ENCODE assay signal across 10 cellular contexts in genomic region chr7:114825423-114825951, GRCh38.
DNase-seq lines count a peak whose midpoint lies in the region; ATAC-seq and TF ChIP-seq lines count a peak whose summit lies in the region.
"Had no signal": no experiment of that assay in that cellular context is flagged by ENCODE, and none has a peak within 500 bp of the region (broad histone marks: within the 10 kb centered on the region; RNA-seq: fewer than 3 reads in every experiment).

No MANE protein-coding gene starts in this region.

- peaks cover 6% of the 10 kb centered on the region for H3K4me1 Mint-ChIP-seq in T-helper 17 cell
- peaks cover 26% of the 10 kb centered on the region for H3K4me1 Mint-ChIP-seq in activated naive CD4-positive, alpha-beta T cell treated with anti-CD3 and anti-CD28 coated beads, Interleukin-2, amount 50 U/mL, for 24 hours

- H2AFZ ChIP-seq in HCT116 (ENCODE audit: low read depth, low read length, poor library complexity, severe bottlenecking) (no peak overlapping the region), PC-3 (ENCODE audit: low read length) (no peak overlapping the region)

- H3K4me3 Mint-ChIP-seq in T-helper 17 cell: peak overlapping the region; percentile 22
- peak overlapping the region; percentile 59 for H3K4me3 Mint-ChIP-seq in activated naive CD4-positive, alpha-beta T cell treated with anti-CD3 and anti-CD28 coated beads, Interleukin-2, amount 50 U/mL, for 24 hours

- peaks cover 0 to under 1% of the 10 kb centered on the region in 2 experiments; a peak in 2 of 4 replicates for H3K4me1 ChIP-seq in HCT116 (ENCODE audit: control insufficient read depth in 1 of 2, insufficient read depth in 2 of 2, low read length in 2 of 2)
- peaks cover 0 to 8% (median 2%) of the 10 kb centered on the region in 4 donors for H3K4me1 ChIP-seq in stomach
- H3K4me1 ChIP-seq in PC-3 (ENCODE audit: insufficient read depth, low read length): peaks cover 21% of the 10 kb centered on the region

- H3K9ac ChIP-seq in HCT116 (ENCODE audit: low read length) (no peak overlapping the region), PC-3 (ENCODE audit: low read length) (no peak overlapping the region)

- H3K9me3 Mint-ChIP-seq in activated naive CD4-positive, alpha-beta T cell treated with anti-CD3 and anti-CD28 coated beads, Interleukin-2, amount 50 U/mL, for 24 hours: peaks cover 15% of the 10 kb centered on the region

- H3K9me2 ChIP-seq in HCT116 (ENCODE audit: insufficient read depth) (no peaks in the 10 kb centered on the region), PC-3 (replicated peaks; ENCODE audit: low read length) (no peaks in the 10 kb centered on the region)

- H3K27me3 ChIP-seq in HCT116 (ENCODE audit: insufficient read depth, low read length): no peaks in the 10 kb centered on the region
- no peaks in the 10 kb centered on the region for H3K27me3 ChIP-seq in stomach
- H3K27me3 ChIP-seq in PC-3 (ENCODE audit: low read length): no peaks in the 10 kb centered on the region
- H3K27me3 ChIP-seq: SJCRH30 had no signal

- BruUV-seq in HCT116 (replicated peaks; lab: Mats Ljungman, UMichigan) (no TSS peak), PC-3 (replicated peaks; lab: Mats Ljungman, UMichigan) (no TSS peak)

- ATAC-seq in HCT116: peak; percentile 47; the same call in 1 of the 2 replicates
- ATAC-seq in T-helper 17 cell: no peak
- no peak for ATAC-seq in HG02623 (IDR thresholded peaks at IDR 0.05; ENCODE audit: unreplicated experiment)
- no peak for ATAC-seq in PC-3

- H3K79me2 ChIP-seq in HCT116 (ENCODE audit: insufficient read depth, low read length): no peaks in the 10 kb centered on the region
- no peaks in the 10 kb centered on the region for H3K79me2 ChIP-seq in PC-3 (ENCODE audit: low read length)

- no peak overlapping the region for H3K27ac Mint-ChIP-seq in T-helper 17 cell
- H3K27ac Mint-ChIP-seq in activated naive CD4-positive, alpha-beta T cell treated with anti-CD3 and anti-CD28 coated beads, Interleukin-2, amount 50 U/mL, for 24 hours: peak overlapping the region; percentile 95

- TF ChIP-seq RAD21 in HCT116 (IDR thresholded peaks at IDR 0.05; ENCODE audit: low read depth): peak; percentile 12; the same call in 1 of the 2 replicates

- no peaks in the 10 kb centered on the region for H3K27me3 Mint-ChIP-seq in T-helper 17 cell
- peaks cover 7% of the 10 kb centered on the region for H3K27me3 Mint-ChIP-seq in activated naive CD4-positive, alpha-beta T cell treated with anti-CD3 and anti-CD28 coated beads, Interleukin-2, amount 50 U/mL, for 24 hours

- peak in 1 of 3 experiments; percentile 15; a peak in 2 of 6 replicates for TF ChIP-seq CTCF in HCT116 (IDR thresholded peaks at IDR 0.05 in 2 of 3, conservative IDR thresholded peaks at IDR 0.05 in 1 of 3; ENCODE audit: borderline replicate concordance in 1 of 3, insufficient read depth in 1 of 3, low read depth in 2 of 3, low read length in 2 of 3)
- no peak for TF ChIP-seq CTCF in stomach (IDR thresholded peaks at IDR 0.05)
- TF ChIP-seq CTCF in PC-3 (conservative IDR thresholded peaks at IDR 0.05; ENCODE audit: low read depth, low read length): no peak; the same call in 1 of the 2 replicates

- DNase-seq in HCT116 (ENCODE audit: low read depth, low spot score) (no peak), T-helper 17 cell (no peak), stomach (no peak), PC-3 (no peak)
- peak; percentile 51 for DNase-seq in stimulated activated CD4-positive, alpha-beta T cell treated with anti-CD3 and anti-CD28 coated beads, Interleukin-4, amount 100 ng/mL, for 1 hour
- DNase-seq: activated gamma-delta T cell treated with Interleukin-2 at 50 U/mL for 16 hours, IMR-90, SJCRH30 had no signal

- 45 to 64% (median 52%) methylated on average over 3 of the region's 3 CpGs for WGBS in stomach, 5 donors

- H3K4me2 ChIP-seq in HCT116 (ENCODE audit: low read length) (no peak overlapping the region), PC-3 (ENCODE audit: low read length) (no peak overlapping the region)

- TF ChIP-seq POLR2A in HCT116 (IDR thresholded peaks at IDR 0.05; ENCODE audit: borderline replicate concordance, extremely low read depth, insufficient read depth, insufficient read length) (no peak), stomach (IDR thresholded peaks at IDR 0.05) (no peak)

- H3K36me3 ChIP-seq in HCT116 (ENCODE audit: control insufficient read depth in 1 of 2, insufficient read depth in 2 of 2, low read length in 2 of 2) (no peaks in the 10 kb centered on the region), stomach (no peaks in the 10 kb centered on the region), PC-3 (ENCODE audit: low read depth, low read length) (no peaks in the 10 kb centered on the region)
- H3K36me3 ChIP-seq: SJCRH30 had no signal

- no peak overlapping the region for H3K27ac ChIP-seq in HCT116 (ENCODE audit: low read depth, low read length)
- no peak overlapping the region for H3K27ac ChIP-seq in stomach
- H3K27ac ChIP-seq in PC-3 (ENCODE audit: low read length): no peak overlapping the region
- H3K27ac ChIP-seq: SJCRH30 had no signal

- CTCF ChIA-PET in HCT116 (lab: Charles Lee): no interaction called here
- CTCF ChIA-PET in PC-3 (lab: Charles Lee): no interaction called here

- H4K20me1 ChIP-seq in HCT116 (ENCODE audit: insufficient read depth): no peaks in the 10 kb centered on the region
- no peaks in the 10 kb centered on the region for H4K20me1 ChIP-seq in PC-3 (ENCODE audit: low read length)

- RAD21 ChIA-PET in HCT116 (lab: Charles Lee; ENCODE audit: low non-redundant PET in 1 of 2, low total read pairs in 2 of 2, uncharacterized antibody in 2 of 2, unreplicated experiment in 2 of 2): no interaction called here

- H3K4me3 ChIP-seq in HCT116 (replicated peaks in 1 of 2; ENCODE audit: low read depth in 1 of 2, low read length in 2 of 2) (no peak overlapping the region), stomach (no peak overlapping the region), PC-3 (ENCODE audit: low read length) (no peak overlapping the region)
- H3K4me3 ChIP-seq: SJCRH30 had no signal

- POLR2A ChIA-PET in HCT116 (lab: Charles Lee) (no interaction called here), PC-3 (lab: Charles Lee; ENCODE audit: unreplicated experiment) (no interaction called here)

- no peak for TF ChIP-seq EP300 in stomach (IDR thresholded peaks at IDR 0.05)

- H3K9me3 ChIP-seq in HCT116 (ENCODE audit: control insufficient read depth in 1 of 2, insufficient read depth in 1 of 2, low read depth in 1 of 2, low read length in 2 of 2): peaks cover 0 to 13% of the 10 kb centered on the region in 2 experiments; a peak in 1 of 4 replicates
- no peaks in the 10 kb centered on the region for H3K9me3 ChIP-seq in T-helper 17 cell (ENCODE audit: control insufficient read depth, low read length, poor library complexity, severe bottlenecking)
- H3K9me3 ChIP-seq in stomach: peaks cover 0 to 15% (median 0%) of the 10 kb centered on the region in 4 donors
- H3K9me3 ChIP-seq in PC-3 (ENCODE audit: low read length): no peaks in the 10 kb centered on the region
- H3K9me3 ChIP-seq: SJCRH30 had no signal

- H3F3A ChIP-seq in PC-3 (ENCODE audit: low read length, unreplicated experiment): no peaks in the 10 kb centered on the region

- intact Hi-C loops in HCT116 (cut with micrococcal nuclease): no loop called here
- intact Hi-C loops in stomach (cut with DNase I; ENCODE audit: low total_unique reads): no loop called here
- intact Hi-C loops in PC-3 (cut with micrococcal nuclease): no loop called here

- peaks cover 2% of the 10 kb centered on the region for H3K36me3 Mint-ChIP-seq in T-helper 17 cell (ENCODE audit: low read depth)
- H3K36me3 Mint-ChIP-seq in activated naive CD4-positive, alpha-beta T cell treated with anti-CD3 and anti-CD28 coated beads, Interleukin-2, amount 50 U/mL, for 24 hours: peaks cover 5% of the 10 kb centered on the region

TF ChIP-seq in HCT116, 20 proteins besides CTCF, POLR2A, EP300 and RAD21 (continues in another document):
- TF ChIP-seq SP1 (IDR thresholded peaks at IDR 0.05; ENCODE audit: low read depth) (no peak), CEBPB (IDR thresholded peaks at IDR 0.05; ENCODE audit: low read depth) (no peak), POLR2AphosphoS5 (IDR thresholded peaks at IDR 0.05; ENCODE audit: low read depth, low read length) (no peak), ELF1 (IDR thresholded peaks at IDR 0.05; ENCODE audit: borderline replicate concordance, low read depth) (no peak), REST (IDR thresholded peaks at IDR 0.05; ENCODE audit: low read depth) (no peak)
